In genomic region chr22:42079319-42080251, GRCh38 we compare ENCODE assay signal across 1 cellular context.
A peak's percentile ranks its signal among the peaks of the same experiment; 100 is the strongest.
TF ChIP-seq lines count a peak whose summit lies in the region.

A gene with protein sequence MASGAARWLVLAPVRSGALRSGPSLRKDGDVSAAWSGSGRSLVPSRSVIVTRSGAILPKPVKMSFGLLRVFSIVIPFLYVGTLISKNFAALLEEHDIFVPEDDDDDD (plus strand): TSS chr22:42079700. CDS start chr22:42079769, 69 bp downstream.

TF ChIP-seq in HepG2, 621 proteins besides CTCF, POLR2A, EP300 and RAD21 (continued from another document and continues in another):
- TF ChIP-seq, protein P1, sequence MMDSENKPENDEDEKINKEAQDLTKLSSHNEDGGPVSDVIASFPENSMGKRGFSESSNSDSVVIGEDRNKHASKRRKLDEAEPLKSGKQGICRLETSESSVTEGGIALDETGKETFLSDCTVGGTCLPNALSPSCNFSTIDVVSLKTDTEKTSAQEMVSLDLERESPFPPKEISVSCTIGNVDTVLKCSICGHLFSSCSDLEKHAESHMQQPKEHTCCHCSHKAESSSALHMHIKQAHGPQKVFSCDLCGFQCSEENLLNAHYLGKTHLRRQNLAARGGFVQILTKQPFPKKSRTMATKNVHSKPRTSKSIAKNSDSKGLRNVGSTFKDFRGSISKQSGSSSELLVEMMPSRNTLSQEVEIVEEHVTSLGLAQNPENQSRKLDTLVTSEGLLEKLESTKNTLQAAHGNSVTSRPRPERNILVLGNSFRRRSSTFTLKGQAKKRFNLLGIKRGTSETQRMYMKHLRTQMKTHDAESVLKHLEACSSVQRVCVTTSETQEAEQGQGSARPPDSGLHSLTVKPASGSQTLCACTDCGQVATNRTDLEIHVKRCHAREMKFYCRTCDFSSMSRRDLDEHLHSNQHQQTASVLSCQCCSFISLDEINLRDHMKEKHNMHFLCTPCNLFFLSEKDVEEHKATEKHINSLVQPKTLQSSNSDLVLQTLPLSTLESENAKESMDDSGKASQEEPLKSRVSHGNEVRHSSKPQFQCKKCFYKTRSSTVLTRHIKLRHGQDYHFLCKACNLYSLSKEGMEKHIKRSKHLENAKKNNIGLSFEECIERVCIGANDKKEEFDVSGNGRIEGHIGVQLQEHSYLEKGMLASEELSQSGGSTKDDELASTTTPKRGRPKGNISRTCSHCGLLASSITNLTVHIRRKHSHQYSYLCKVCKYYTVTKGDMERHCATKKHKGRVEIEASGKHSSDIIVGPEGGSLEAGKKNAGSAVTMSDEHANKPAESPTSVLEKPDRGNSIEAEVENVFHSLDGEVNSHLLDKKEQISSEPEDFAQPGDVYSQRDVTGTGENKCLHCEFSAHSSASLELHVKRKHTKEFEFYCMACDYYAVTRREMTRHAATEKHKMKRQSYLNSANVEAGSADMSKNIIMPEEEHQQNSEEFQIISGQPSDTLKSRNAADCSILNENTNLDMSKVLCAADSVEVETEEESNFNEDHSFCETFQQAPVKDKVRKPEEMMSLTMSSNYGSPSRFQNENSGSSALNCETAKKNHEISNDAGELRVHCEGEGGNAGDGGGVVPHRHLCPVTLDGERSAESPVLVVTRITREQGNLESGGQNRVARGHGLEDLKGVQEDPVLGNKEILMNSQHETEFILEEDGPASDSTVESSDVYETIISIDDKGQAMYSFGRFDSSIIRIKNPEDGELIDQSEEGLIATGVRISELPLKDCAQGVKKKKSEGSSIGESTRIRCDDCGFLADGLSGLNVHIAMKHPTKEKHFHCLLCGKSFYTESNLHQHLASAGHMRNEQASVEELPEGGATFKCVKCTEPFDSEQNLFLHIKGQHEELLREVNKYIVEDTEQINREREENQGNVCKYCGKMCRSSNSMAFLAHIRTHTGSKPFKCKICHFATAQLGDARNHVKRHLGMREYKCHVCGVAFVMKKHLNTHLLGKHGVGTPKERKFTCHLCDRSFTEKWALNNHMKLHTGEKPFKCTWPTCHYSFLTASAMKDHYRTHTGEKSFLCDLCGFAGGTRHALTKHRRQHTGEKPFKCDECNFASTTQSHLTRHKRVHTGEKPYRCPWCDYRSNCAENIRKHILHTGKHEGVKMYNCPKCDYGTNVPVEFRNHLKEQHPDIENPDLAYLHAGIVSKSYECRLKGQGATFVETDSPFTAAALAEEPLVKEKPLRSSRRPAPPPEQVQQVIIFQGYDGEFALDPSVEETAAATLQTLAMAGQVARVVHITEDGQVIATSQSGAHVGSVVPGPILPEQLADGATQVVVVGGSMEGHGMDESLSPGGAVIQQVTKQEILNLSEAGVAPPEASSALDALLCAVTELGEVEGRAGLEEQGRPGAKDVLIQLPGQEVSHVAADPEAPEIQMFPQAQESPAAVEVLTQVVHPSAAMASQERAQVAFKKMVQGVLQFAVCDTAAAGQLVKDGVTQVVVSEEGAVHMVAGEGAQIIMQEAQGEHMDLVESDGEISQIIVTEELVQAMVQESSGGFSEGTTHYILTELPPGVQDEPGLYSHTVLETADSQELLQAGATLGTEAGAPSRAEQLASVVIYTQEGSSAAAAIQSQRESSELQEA (CRISPR knock-in tag; IDR thresholded peaks at IDR 0.05; ENCODE audit: not compliant biosample characterization) = no peak
- TF ChIP-seq ZNF33B (CRISPR knock-in tag; IDR thresholded peaks at IDR 0.05) (peak; percentile 93), FOSL2 (CRISPR knock-in tag; IDR thresholded peaks at IDR 0.05) (peak; percentile 16; the same call in 1 of the 2 replicates), SPEN (CRISPR knock-in tag; IDR thresholded peaks at IDR 0.05; ENCODE audit: low read depth) (peak; percentile 81), FOXM1 (CRISPR knock-in tag; IDR thresholded peaks at IDR 0.05) (no peak), RNF219 (CRISPR knock-in tag; IDR thresholded peaks at IDR 0.05) (no peak), FOXC1 (CRISPR knock-in tag; IDR thresholded peaks at IDR 0.05; ENCODE audit: borderline replicate concordance) (no peak), NFAT5 (CRISPR knock-in tag; IDR thresholded peaks at IDR 0.05) (peak; percentile 38; the same call in 1 of the 2 replicates), JUNB (CRISPR knock-in tag; IDR thresholded peaks at IDR 0.05; ENCODE audit: borderline replicate concordance) (no peak), ZBTB43 (CRISPR knock-in tag; conservative IDR thresholded peaks at IDR 0.05) (peak; percentile 26; the same call in 1 of the 2 replicates), ZFYVE20 (CRISPR knock-in tag; IDR thresholded peaks at IDR 0.05; ENCODE audit: borderline replicate concordance, low read depth) (no peak), PHF21A (CRISPR knock-in tag; IDR thresholded peaks at IDR 0.05) (no peak; the same call in 1 of the 2 replicates), NR2F1 (CRISPR knock-in tag; IDR thresholded peaks at IDR 0.05) (no peak), GTF3A (CRISPR knock-in tag; conservative IDR thresholded peaks at IDR 0.05) (no peak), ZNF121 (CRISPR knock-in tag; IDR thresholded peaks at IDR 0.05) (no peak), WIZ (CRISPR knock-in tag; IDR thresholded peaks at IDR 0.05) (0 out of 2 replicates have a peak, but pooled peaks have one; percentile 42), ZNF549 (CRISPR knock-in tag; IDR thresholded peaks at IDR 0.05) (no peak), KLF15 (CRISPR knock-in tag; IDR thresholded peaks at IDR 0.05; ENCODE audit: borderline replicate concordance) (peak; percentile 75; the same call in 1 of the 2 replicates), ZNF30 (CRISPR knock-in tag; IDR thresholded peaks at IDR 0.05) (no peak), MEF2D (CRISPR knock-in tag; IDR thresholded peaks at IDR 0.05) (peak; percentile 40; the same call in 1 of the 2 replicates), ZNF282 (IDR thresholded peaks at IDR 0.05; ENCODE audit: partially characterized antibody) (no peak), RBAK (CRISPR knock-in tag; IDR thresholded peaks at IDR 0.05) (no peak), TEAD3 (CRISPR knock-in tag; optimal IDR thresholded peaks at IDR 0.05; ENCODE audit: borderline replicate concordance) (no peak), KDM4B (CRISPR knock-in tag; IDR thresholded peaks at IDR 0.05) (peak; percentile 75; the same call in 1 of the 2 replicates), MAFK (conservative IDR thresholded peaks at IDR 0.05 in 1 of 2, IDR thresholded peaks at IDR 0.05 in 1 of 2; ENCODE audit: low read length in 2 of 2) (no peak)
- TF ChIP-seq, protein P2, sequence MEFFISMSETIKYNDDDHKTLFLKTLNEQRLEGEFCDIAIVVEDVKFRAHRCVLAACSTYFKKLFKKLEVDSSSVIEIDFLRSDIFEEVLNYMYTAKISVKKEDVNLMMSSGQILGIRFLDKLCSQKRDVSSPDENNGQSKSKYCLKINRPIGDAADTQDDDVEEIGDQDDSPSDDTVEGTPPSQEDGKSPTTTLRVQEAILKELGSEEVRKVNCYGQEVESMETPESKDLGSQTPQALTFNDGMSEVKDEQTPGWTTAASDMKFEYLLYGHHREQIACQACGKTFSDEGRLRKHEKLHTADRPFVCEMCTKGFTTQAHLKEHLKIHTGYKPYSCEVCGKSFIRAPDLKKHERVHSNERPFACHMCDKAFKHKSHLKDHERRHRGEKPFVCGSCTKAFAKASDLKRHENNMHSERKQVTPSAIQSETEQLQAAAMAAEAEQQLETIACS (CRISPR knock-in tag; IDR thresholded peaks at IDR 0.05) = peak; percentile 39; the same call in 1 of the 2 replicates
- TF ChIP-seq, protein P3, sequence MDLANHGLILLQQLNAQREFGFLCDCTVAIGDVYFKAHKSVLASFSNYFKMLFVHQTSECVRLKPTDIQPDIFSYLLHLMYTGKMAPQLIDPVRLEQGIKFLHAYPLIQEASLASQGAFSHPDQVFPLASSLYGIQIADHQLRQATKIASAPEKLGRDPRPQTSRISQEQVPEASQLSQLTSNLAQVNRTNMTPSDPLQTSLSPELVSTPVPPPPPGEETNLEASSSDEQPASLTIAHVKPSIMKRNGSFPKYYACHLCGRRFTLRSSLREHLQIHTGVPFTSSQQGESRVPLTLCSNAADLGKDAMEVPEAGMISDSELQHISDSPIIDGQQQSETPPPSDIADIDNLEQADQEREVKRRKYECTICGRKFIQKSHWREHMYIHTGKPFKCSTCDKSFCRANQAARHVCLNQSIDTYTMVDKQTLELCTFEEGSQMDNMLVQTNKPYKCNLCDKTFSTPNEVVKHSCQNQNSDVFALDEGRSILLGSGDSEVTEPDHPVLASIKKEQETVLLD (CRISPR knock-in tag; IDR thresholded peaks at IDR 0.05; ENCODE audit: low read depth) = peak; percentile 81; the same call in 1 of the 2 replicates
- TF ChIP-seq, protein P4, sequence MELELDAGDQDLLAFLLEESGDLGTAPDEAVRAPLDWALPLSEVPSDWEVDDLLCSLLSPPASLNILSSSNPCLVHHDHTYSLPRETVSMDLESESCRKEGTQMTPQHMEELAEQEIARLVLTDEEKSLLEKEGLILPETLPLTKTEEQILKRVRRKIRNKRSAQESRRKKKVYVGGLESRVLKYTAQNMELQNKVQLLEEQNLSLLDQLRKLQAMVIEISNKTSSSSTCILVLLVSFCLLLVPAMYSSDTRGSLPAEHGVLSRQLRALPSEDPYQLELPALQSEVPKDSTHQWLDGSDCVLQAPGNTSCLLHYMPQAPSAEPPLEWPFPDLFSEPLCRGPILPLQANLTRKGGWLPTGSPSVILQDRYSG (CRISPR knock-in tag; IDR thresholded peaks at IDR 0.05) = peak; percentile 49; the same call in 1 of the 2 replicates
- TF ChIP-seq, protein P5, sequence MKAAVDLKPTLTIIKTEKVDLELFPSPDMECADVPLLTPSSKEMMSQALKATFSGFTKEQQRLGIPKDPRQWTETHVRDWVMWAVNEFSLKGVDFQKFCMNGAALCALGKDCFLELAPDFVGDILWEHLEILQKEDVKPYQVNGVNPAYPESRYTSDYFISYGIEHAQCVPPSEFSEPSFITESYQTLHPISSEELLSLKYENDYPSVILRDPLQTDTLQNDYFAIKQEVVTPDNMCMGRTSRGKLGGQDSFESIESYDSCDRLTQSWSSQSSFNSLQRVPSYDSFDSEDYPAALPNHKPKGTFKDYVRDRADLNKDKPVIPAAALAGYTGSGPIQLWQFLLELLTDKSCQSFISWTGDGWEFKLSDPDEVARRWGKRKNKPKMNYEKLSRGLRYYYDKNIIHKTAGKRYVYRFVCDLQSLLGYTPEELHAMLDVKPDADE (CRISPR knock-in tag; IDR thresholded peaks at IDR 0.05) = 0 out of 2 replicates have a peak, but pooled peaks have one; percentile 55
- TF ChIP-seq, protein P6, sequence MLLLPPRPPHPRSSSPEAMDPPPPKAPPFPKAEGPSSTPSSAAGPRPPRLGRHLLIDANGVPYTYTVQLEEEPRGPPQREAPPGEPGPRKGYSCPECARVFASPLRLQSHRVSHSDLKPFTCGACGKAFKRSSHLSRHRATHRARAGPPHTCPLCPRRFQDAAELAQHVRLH (CRISPR knock-in tag; IDR thresholded peaks at IDR 0.05; ENCODE audit: borderline replicate concordance, low read depth) = peak; percentile 61
